In the genomic region with DNA sequence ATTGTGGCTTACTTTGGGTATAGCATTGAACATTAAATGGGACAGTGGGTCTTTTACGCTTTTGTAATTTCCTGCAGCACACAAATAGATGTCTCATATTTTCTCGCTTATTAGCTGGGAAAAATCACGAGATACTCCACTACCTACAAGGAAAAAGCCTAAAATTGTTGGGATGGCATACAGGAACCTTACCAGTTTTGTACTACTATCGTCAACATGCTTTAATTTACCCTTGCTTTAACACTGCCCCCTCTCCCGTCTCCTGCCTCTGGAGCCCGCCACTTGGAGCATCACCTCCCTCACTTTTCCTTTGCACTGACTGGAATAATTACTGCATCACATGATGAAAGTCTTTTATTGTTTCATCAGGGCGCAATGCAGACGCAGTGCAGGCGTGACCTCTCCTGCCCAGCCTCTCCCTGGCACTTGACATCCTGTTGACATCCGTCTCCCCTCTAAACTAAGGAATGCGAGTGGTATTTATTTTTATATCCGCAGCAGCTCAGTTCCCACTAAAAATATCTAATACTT, we compare ENCODE assay signal across 8 cellular contexts. TPM values are rescaled to one million over a fixed set of nuclear protein-coding genes. Genes with fewer than 3 reads are reported as not detected.
DNase-seq lines count a peak whose midpoint lies in the region; ATAC-seq and TF ChIP-seq lines count a peak whose summit lies in the region.

No MANE protein-coding gene starts in this region.

- H3K4me3 ChIP-seq in iPS-11a (ENCODE audit: low read depth, low read length) = peak overlapping the region; percentile 53

- peak overlapping the region; percentile 86 to 99 (median 92) for H3K4me3 Mint-ChIP-seq in brain

- peaks cover 40% of the 10 kb centered on the region for H3K4me1 Mint-ChIP-seq in brain

- peak in 1 of 2 experiments; percentile 12 for TF ChIP-seq CTCF in brain (conservative IDR thresholded peaks at IDR 0.05)

- H3K27ac Mint-ChIP-seq in brain = peak overlapping the region; percentile 99 to 100 (median 100)

- ATAC-seq in GM19395 (IDR thresholded peaks at IDR 0.05; ENCODE audit: unreplicated experiment) = no peak
- ATAC-seq in HG03442 (IDR thresholded peaks at IDR 0.05; ENCODE audit: unreplicated experiment) = no peak

- no peaks in the 10 kb centered on the region for H3K9me3 Mint-ChIP-seq in brain

- peaks cover 28% of the 10 kb centered on the region for H3K36me3 Mint-ChIP-seq in brain

- DNase-seq in DMS153 (lab: John Stamatoyannopoulos, UW) (peak; percentile 84), LoVo (ENCODE audit: low spot score) (peak; percentile 84), SHP77 (lab: John Stamatoyannopoulos, UW) (peak; percentile 47 to 81), renal cortical epithelial cell (ENCODE audit: low read depth) (peak; percentile 83)

- peaks cover 3% of the 10 kb centered on the region for H3K27me3 Mint-ChIP-seq in brain

RNA-seq across cellular contexts. Expression of gene FNBP4, which starts 1.0 kb away (rescaled TPM):
- polyA plus RNA-seq in brain (ENCODE audit: insufficient read depth, low read depth, low replicate concordance) = 7.4 TPM
- 35.8 and 50.6 TPM in 2 replicates for total RNA-seq in renal cortical epithelial cell

RNA-seq across cellular contexts. Expression of gene AGBL2, which starts 53.0 kb away (rescaled TPM):
- polyA plus RNA-seq in brain (ENCODE audit: insufficient read depth, low read depth, low replicate concordance) = 0.49 TPM
- 0.17 and 2.1 TPM in 2 replicates for total RNA-seq in renal cortical epithelial cell
